Comparison of ENCODE assay signal across 1 cellular context in the genomic region with DNA sequence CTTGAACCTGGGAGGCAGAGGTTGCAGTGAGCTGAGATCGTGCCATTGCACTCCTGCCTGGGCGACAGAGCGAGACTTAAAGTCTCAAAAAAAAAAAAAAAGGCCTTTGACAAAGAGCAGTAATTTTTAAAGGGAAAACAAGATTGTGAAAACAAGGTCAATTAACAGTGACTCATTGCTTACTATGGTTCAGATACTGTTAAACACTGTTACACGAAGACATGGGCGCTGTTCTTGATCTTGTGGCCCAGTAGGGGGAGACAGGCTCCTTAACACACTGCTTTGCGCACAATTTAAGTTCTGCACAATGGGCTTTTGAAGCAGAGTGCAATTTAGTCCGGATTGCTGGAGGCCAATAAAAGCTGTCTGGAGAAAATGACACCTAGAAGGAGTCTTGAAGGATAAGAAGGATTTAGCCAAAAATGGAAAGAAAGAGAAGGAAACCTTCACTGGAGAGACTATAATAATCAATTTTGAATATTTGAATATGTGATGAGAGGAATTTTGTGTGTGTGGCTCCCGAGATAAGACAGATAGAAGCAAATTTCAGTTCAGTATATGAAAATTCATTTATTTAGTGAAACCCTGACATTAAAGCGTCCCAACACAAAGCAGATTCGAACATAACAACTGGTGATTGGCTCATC.
TF ChIP-seq lines count a peak whose summit lies in the region.

No MANE protein-coding gene starts in this region.

TF ChIP-seq in K562, 482 proteins besides CTCF, POLR2A, EP300 and RAD21 (continued from another document and continues in another):
- TF ChIP-seq TARDBP (IDR thresholded peaks at IDR 0.05): peak; percentile 29; the same call in 1 of the 2 replicates
- TF ChIP-seq NR4A1 (CRISPR knock-in tag; IDR thresholded peaks at IDR 0.05): no peak
- TF ChIP-seq NR4A1 (tag; IDR thresholded peaks at IDR 0.05): no peak
- TF ChIP-seq, protein P1, sequence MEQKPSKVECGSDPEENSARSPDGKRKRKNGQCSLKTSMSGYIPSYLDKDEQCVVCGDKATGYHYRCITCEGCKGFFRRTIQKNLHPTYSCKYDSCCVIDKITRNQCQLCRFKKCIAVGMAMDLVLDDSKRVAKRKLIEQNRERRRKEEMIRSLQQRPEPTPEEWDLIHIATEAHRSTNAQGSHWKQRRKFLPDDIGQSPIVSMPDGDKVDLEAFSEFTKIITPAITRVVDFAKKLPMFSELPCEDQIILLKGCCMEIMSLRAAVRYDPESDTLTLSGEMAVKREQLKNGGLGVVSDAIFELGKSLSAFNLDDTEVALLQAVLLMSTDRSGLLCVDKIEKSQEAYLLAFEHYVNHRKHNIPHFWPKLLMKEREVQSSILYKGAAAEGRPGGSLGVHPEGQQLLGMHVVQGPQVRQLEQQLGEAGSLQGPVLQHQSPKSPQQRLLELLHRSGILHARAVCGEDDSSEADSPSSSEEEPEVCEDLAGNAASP (IDR thresholded peaks at IDR 0.05): no peak
- no peak for TF ChIP-seq JUNB (CRISPR knock-in tag; conservative IDR thresholded peaks at IDR 0.05)
- TF ChIP-seq, protein P2, sequence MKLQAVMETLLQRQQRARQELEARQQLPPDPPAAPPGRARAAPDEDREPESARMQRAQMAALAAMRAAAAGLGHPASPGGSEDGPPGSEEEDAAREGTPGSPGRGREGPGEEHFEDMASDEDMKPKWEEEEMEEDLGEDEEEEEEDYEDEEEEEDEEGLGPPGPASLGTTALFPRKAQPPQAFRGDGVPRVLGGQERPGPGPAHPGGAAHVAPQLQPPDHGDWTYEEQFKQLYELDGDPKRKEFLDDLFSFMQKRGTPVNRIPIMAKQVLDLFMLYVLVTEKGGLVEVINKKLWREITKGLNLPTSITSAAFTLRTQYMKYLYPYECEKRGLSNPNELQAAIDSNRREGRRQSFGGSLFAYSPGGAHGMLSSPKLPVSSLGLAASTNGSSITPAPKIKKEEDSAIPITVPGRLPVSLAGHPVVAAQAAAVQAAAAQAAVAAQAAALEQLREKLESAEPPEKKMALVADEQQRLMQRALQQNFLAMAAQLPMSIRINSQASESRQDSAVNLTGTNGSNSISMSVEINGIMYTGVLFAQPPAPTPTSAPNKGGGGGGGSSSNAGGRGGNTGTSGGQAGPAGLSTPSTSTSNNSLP (IDR thresholded peaks at IDR 0.05; ENCODE audit: borderline replicate concordance, low read depth, low read length): 0 out of 2 replicates have a peak, but pooled peaks have one; percentile 27
- no peak for TF ChIP-seq GTF2E2 (tag; IDR thresholded peaks at IDR 0.05)
- TF ChIP-seq, protein P3, sequence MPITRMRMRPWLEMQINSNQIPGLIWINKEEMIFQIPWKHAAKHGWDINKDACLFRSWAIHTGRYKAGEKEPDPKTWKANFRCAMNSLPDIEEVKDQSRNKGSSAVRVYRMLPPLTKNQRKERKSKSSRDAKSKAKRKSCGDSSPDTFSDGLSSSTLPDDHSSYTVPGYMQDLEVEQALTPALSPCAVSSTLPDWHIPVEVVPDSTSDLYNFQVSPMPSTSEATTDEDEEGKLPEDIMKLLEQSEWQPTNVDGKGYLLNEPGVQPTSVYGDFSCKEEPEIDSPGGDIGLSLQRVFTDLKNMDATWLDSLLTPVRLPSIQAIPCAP (CRISPR knock-in tag; IDR thresholded peaks at IDR 0.05; ENCODE audit: borderline replicate concordance): no peak
- no peak for TF ChIP-seq CBX1 (IDR thresholded peaks at IDR 0.05; ENCODE audit: low read depth)
- TF ChIP-seq TCF7 (IDR thresholded peaks at IDR 0.05; ENCODE audit: borderline replicate concordance): no peak
- TF ChIP-seq, protein P4, sequence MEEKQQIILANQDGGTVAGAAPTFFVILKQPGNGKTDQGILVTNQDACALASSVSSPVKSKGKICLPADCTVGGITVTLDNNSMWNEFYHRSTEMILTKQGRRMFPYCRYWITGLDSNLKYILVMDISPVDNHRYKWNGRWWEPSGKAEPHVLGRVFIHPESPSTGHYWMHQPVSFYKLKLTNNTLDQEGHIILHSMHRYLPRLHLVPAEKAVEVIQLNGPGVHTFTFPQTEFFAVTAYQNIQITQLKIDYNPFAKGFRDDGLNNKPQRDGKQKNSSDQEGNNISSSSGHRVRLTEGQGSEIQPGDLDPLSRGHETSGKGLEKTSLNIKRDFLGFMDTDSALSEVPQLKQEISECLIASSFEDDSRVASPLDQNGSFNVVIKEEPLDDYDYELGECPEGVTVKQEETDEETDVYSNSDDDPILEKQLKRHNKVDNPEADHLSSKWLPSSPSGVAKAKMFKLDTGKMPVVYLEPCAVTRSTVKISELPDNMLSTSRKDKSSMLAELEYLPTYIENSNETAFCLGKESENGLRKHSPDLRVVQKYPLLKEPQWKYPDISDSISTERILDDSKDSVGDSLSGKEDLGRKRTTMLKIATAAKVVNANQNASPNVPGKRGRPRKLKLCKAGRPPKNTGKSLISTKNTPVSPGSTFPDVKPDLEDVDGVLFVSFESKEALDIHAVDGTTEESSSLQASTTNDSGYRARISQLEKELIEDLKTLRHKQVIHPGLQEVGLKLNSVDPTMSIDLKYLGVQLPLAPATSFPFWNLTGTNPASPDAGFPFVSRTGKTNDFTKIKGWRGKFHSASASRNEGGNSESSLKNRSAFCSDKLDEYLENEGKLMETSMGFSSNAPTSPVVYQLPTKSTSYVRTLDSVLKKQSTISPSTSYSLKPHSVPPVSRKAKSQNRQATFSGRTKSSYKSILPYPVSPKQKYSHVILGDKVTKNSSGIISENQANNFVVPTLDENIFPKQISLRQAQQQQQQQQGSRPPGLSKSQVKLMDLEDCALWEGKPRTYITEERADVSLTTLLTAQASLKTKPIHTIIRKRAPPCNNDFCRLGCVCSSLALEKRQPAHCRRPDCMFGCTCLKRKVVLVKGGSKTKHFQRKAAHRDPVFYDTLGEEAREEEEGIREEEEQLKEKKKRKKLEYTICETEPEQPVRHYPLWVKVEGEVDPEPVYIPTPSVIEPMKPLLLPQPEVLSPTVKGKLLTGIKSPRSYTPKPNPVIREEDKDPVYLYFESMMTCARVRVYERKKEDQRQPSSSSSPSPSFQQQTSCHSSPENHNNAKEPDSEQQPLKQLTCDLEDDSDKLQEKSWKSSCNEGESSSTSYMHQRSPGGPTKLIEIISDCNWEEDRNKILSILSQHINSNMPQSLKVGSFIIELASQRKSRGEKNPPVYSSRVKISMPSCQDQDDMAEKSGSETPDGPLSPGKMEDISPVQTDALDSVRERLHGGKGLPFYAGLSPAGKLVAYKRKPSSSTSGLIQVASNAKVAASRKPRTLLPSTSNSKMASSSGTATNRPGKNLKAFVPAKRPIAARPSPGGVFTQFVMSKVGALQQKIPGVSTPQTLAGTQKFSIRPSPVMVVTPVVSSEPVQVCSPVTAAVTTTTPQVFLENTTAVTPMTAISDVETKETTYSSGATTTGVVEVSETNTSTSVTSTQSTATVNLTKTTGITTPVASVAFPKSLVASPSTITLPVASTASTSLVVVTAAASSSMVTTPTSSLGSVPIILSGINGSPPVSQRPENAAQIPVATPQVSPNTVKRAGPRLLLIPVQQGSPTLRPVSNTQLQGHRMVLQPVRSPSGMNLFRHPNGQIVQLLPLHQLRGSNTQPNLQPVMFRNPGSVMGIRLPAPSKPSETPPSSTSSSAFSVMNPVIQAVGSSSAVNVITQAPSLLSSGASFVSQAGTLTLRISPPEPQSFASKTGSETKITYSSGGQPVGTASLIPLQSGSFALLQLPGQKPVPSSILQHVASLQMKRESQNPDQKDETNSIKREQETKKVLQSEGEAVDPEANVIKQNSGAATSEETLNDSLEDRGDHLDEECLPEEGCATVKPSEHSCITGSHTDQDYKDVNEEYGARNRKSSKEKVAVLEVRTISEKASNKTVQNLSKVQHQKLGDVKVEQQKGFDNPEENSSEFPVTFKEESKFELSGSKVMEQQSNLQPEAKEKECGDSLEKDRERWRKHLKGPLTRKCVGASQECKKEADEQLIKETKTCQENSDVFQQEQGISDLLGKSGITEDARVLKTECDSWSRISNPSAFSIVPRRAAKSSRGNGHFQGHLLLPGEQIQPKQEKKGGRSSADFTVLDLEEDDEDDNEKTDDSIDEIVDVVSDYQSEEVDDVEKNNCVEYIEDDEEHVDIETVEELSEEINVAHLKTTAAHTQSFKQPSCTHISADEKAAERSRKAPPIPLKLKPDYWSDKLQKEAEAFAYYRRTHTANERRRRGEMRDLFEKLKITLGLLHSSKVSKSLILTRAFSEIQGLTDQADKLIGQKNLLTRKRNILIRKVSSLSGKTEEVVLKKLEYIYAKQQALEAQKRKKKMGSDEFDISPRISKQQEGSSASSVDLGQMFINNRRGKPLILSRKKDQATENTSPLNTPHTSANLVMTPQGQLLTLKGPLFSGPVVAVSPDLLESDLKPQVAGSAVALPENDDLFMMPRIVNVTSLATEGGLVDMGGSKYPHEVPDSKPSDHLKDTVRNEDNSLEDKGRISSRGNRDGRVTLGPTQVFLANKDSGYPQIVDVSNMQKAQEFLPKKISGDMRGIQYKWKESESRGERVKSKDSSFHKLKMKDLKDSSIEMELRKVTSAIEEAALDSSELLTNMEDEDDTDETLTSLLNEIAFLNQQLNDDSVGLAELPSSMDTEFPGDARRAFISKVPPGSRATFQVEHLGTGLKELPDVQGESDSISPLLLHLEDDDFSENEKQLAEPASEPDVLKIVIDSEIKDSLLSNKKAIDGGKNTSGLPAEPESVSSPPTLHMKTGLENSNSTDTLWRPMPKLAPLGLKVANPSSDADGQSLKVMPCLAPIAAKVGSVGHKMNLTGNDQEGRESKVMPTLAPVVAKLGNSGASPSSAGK (IDR thresholded peaks at IDR 0.05): no peak; the same call in 1 of the 2 replicates
- TF ChIP-seq PURB (CRISPR knock-in tag; IDR thresholded peaks at IDR 0.05; ENCODE audit: low read depth): no peak
- no peak for TF ChIP-seq KLF6 (CRISPR knock-in tag; IDR thresholded peaks at IDR 0.05; ENCODE audit: borderline replicate concordance)
- no peak for TF ChIP-seq SNRNP70 (optimal IDR thresholded peaks at IDR 0.05; ENCODE audit: low read depth, low read length)
- TF ChIP-seq FOXK2 (conservative IDR thresholded peaks at IDR 0.05 in 1 of 2, IDR thresholded peaks at IDR 0.05 in 1 of 2; ENCODE audit: low read depth in 2 of 2): peak; percentile 58 to 66; a peak in 1 of 4 replicates
- peak; percentile 72; the same call in 1 of the 2 replicates for TF ChIP-seq SMARCE1 (IDR thresholded peaks at IDR 0.05)
- no peak for TF ChIP-seq TAF15 (IDR thresholded peaks at IDR 0.05; ENCODE audit: low read depth, low read length)
- TF ChIP-seq, protein P5, sequence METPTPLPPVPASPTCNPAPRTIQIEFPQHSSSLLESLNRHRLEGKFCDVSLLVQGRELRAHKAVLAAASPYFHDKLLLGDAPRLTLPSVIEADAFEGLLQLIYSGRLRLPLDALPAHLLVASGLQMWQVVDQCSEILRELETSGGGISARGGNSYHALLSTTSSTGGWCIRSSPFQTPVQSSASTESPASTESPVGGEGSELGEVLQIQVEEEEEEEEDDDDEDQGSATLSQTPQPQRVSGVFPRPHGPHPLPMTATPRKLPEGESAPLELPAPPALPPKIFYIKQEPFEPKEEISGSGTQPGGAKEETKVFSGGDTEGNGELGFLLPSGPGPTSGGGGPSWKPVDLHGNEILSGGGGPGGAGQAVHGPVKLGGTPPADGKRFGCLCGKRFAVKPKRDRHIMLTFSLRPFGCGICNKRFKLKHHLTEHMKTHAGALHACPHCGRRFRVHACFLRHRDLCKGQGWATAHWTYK (CRISPR knock-in tag; IDR thresholded peaks at IDR 0.05): no peak
- TF ChIP-seq, protein P6, sequence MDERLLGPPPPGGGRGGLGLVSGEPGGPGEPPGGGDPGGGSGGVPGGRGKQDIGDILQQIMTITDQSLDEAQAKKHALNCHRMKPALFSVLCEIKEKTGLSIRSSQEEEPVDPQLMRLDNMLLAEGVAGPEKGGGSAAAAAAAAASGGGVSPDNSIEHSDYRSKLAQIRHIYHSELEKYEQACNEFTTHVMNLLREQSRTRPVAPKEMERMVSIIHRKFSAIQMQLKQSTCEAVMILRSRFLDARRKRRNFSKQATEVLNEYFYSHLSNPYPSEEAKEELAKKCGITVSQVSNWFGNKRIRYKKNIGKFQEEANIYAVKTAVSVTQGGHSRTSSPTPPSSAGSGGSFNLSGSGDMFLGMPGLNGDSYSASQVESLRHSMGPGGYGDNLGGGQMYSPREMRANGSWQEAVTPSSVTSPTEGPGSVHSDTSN (CRISPR knock-in tag; IDR thresholded peaks at IDR 0.05; ENCODE audit: low read depth): no peak
- TF ChIP-seq, protein P6 (tag; conservative IDR thresholded peaks at IDR 0.05; ENCODE audit: low read depth): no peak
- TF ChIP-seq, protein P7, sequence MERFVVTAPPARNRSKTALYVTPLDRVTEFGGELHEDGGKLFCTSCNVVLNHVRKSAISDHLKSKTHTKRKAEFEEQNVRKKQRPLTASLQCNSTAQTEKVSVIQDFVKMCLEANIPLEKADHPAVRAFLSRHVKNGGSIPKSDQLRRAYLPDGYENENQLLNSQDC (CRISPR knock-in tag; IDR thresholded peaks at IDR 0.05): no peak
- 0 out of 2 replicates have a peak, but pooled peaks have one; percentile 30 for TF ChIP-seq ZNF589 (CRISPR knock-in tag; IDR thresholded peaks at IDR 0.05; ENCODE audit: low read depth)
- TF ChIP-seq ZNF239 (CRISPR knock-in tag; IDR thresholded peaks at IDR 0.05): no peak
- TF ChIP-seq JUN (IDR thresholded peaks at IDR 0.05; ENCODE audit: borderline replicate concordance, low read depth, low read length): peak; percentile 69; the same call in 1 of the 2 replicates
- TF ChIP-seq JUN (CRISPR knock-in tag; IDR thresholded peaks at IDR 0.05; ENCODE audit: borderline replicate concordance): peak; percentile 85
- no peak for TF ChIP-seq FOXJ2 (tag; IDR thresholded peaks at IDR 0.05)
- no peak for TF ChIP-seq PHF20 (IDR thresholded peaks at IDR 0.05; ENCODE audit: partially characterized antibody)
- TF ChIP-seq, protein P8, sequence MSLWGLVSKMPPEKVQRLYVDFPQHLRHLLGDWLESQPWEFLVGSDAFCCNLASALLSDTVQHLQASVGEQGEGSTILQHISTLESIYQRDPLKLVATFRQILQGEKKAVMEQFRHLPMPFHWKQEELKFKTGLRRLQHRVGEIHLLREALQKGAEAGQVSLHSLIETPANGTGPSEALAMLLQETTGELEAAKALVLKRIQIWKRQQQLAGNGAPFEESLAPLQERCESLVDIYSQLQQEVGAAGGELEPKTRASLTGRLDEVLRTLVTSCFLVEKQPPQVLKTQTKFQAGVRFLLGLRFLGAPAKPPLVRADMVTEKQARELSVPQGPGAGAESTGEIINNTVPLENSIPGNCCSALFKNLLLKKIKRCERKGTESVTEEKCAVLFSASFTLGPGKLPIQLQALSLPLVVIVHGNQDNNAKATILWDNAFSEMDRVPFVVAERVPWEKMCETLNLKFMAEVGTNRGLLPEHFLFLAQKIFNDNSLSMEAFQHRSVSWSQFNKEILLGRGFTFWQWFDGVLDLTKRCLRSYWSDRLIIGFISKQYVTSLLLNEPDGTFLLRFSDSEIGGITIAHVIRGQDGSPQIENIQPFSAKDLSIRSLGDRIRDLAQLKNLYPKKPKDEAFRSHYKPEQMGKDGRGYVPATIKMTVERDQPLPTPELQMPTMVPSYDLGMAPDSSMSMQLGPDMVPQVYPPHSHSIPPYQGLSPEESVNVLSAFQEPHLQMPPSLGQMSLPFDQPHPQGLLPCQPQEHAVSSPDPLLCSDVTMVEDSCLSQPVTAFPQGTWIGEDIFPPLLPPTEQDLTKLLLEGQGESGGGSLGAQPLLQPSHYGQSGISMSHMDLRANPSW (CRISPR knock-in tag; IDR thresholded peaks at IDR 0.05): no peak
